ENCODE assay signal across 8 cellular contexts in genomic region chr2:39516347-39517101, GRCh38.
DNase-seq lines count a peak whose midpoint lies in the region; ATAC-seq and TF ChIP-seq lines count a peak whose summit lies in the region.

No MANE protein-coding gene starts in this region.

- H3K36me3 ChIP-seq in Peyer's patch, result no peaks in the 10 kb centered on the region
- no peaks in the 10 kb centered on the region for H3K36me3 ChIP-seq in neuron (ENCODE audit: insufficient read depth, low read length)

- peaks cover 0 to 52% (median 0%) of the 10 kb centered on the region in 4 donors for H3K4me1 ChIP-seq in Peyer's patch
- peaks cover 46% of the 10 kb centered on the region for H3K4me1 ChIP-seq in neuron (ENCODE audit: insufficient read depth, low read length)

- no peak for ATAC-seq in natural killer cell treated with Interleukin-12 subunit alpha and Interleukin-12 subunit beta and Interleukin-15 and Interleukin-18, amount 100 ng/mL, for 72 hours

- peaks cover 20 to 26% of the 10 kb centered on the region in 2 donors for H3K4me1 Mint-ChIP-seq in natural killer cell treated with Interleukin-12 subunit alpha and Interleukin-12 subunit beta and Interleukin-15 and Interleukin-18, amount 100 ng/mL, for 72 hours (ENCODE audit: low read depth in 2 of 2)

- H3K27me3 ChIP-seq in Peyer's patch (no peaks in the 10 kb centered on the region), neuron (ENCODE audit: insufficient read depth, low read length) (no peaks in the 10 kb centered on the region)

- TF ChIP-seq POLR2A in Peyer's patch (IDR thresholded peaks at IDR 0.05), result no peak

- peak; percentile 79 for DNase-seq in DMS 273 (lab: John Stamatoyannopoulos, UW; ENCODE audit: unreplicated experiment)
- no peak for DNase-seq in Peyer's patch
- peak; percentile 33 for DNase-seq in globus pallidus (ENCODE audit: low spot score)
- no peak for DNase-seq in activated naive CD4-positive, alpha-beta T cell treated with anti-CD3 and anti-CD28 coated beads, Interleukin-2, amount 50 U/mL, for 16 hours
- no peak for DNase-seq in AG08396 (ENCODE audit: low spot score)
- no peak for DNase-seq in natural killer cell treated with Interleukin-12 subunit alpha and Interleukin-12 subunit beta and Interleukin-15 and Interleukin-18, amount 100 ng/mL, for 72 hours (ENCODE audit: low spot score)
- DNase-seq in KG1 (lab: John Stamatoyannopoulos, UW), result no peak

- H3K4me3 ChIP-seq in Peyer's patch (no peak overlapping the region), neuron (ENCODE audit: low read length) (peak overlapping the region; percentile 7)

- H3K27ac ChIP-seq in Peyer's patch, result peak overlapping the region in 3 of 4 donors; percentile 0 to 57 (median 36)

- H3K36me3 Mint-ChIP-seq in natural killer cell treated with Interleukin-12 subunit alpha and Interleukin-12 subunit beta and Interleukin-15 and Interleukin-18, amount 100 ng/mL, for 72 hours, result no peaks in the 10 kb centered on the region

- H2AFZ ChIP-seq in neuron (ENCODE audit: low read depth, low read length), result peak overlapping the region; percentile 49

- no peak overlapping the region for H3K4me3 Mint-ChIP-seq in natural killer cell treated with Interleukin-12 subunit alpha and Interleukin-12 subunit beta and Interleukin-15 and Interleukin-18, amount 100 ng/mL, for 72 hours

- H3K9me3 Mint-ChIP-seq in natural killer cell treated with Interleukin-12 subunit alpha and Interleukin-12 subunit beta and Interleukin-15 and Interleukin-18, amount 100 ng/mL, for 72 hours, result no peaks in the 10 kb centered on the region

- H3K9me3 ChIP-seq in Peyer's patch, result peaks cover 0 to 4% (median 1%) of the 10 kb centered on the region in 4 donors
- peaks cover 5% of the 10 kb centered on the region for H3K9me3 ChIP-seq in neuron (ENCODE audit: low read length)

- no peak for TF ChIP-seq CTCF in Peyer's patch (IDR thresholded peaks at IDR 0.05)

- H3K27ac Mint-ChIP-seq in natural killer cell treated with Interleukin-12 subunit alpha and Interleukin-12 subunit beta and Interleukin-15 and Interleukin-18, amount 100 ng/mL, for 72 hours, result no peak overlapping the region

- peaks cover 0 to 5% of the 10 kb centered on the region in 2 donors for H3K27me3 Mint-ChIP-seq in natural killer cell treated with Interleukin-12 subunit alpha and Interleukin-12 subunit beta and Interleukin-15 and Interleukin-18, amount 100 ng/mL, for 72 hours

Comparison
In these comparisons a context has a peak if more than half of its experiments do, and no peak if none do; other contexts are left out.
1. DNase-seq: peak in DMS 273 (single experiment) and globus pallidus (single experiment); none in Peyer's patch (0 of 3), activated naive CD4-positive, alpha-beta T cell treated with anti-CD3 and anti-CD28 coated beads, Interleukin-2, amount 50 U/mL, for 16 hours (single experiment), AG08396 (single experiment), natural killer cell treated with Interleukin-12 subunit alpha and Interleukin-12 subunit beta and Interleukin-15 and Interleukin-18, amount 100 ng/mL, for 72 hours (single experiment) and KG1 (single experiment).